ENCODE assay signal across 33 cellular contexts in the genomic region with DNA sequence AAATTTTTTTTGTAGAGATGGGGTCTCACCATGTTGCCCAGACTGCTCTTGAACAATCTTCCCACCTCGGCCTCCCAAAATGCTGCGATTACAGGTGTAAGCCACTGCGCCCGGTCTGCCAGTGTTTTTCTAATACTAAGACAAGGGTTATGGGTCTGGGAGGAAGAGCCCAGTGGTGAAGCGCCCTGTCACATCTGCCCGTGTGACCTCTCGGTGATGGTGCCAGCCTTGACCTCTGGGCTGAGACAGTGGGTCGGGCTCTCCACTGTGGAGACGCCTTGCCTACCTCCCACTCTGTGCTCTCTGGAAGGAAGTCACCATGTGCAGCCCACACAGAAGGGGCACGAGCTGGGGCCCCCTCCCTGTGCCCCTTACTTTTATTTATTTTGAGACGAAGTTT.
"Had no signal": no experiment of that assay in that cellular context is flagged by ENCODE, and none has a peak within 500 bp of the region (broad histone marks: within the 10 kb centered on the region; RNA-seq: fewer than 3 reads in every experiment).

No MANE protein-coding gene starts in this region.

- H3K27ac Mint-ChIP-seq: activated CD4-positive, alpha-beta memory T cell treated with anti-CD3 and anti-CD28 coated beads, Interleukin-2, amount 10 ng/mL, durations not matched to agents 7 days and 5 days; activated CD4-positive, alpha-beta T cell treated with anti-CD3 and anti-CD28 coated beads, Interleukin-2, amount 10 ng/mL, durations not matched to agents 7 days and 5 days; activated naive CD4-positive, alpha-beta T cell treated with anti-CD3 and anti-CD28 coated beads, Interleukin-2, amount 10 ng/mL, durations not matched to agents 7 days and 5 days; activated naive CD8-positive, alpha-beta T cell treated with anti-CD3 and anti-CD28 coated beads, Interleukin-2, amount 10 ng/mL, durations not matched to agents 7 days and 5 days; activated T-cell treated with anti-CD3 and anti-CD28 coated beads, Interleukin-2, amount 50 U/mL, for 24 hours; dendritic cell treated with granulocyte-macrophage colony-stimulating factor and Interleukin-4, amounts not matched to agents 40 ng/mL and 50 ng/mL, for 4 days; endodermal cell; memory B cell; stimulated activated memory B cell treated with anti-CD40 and anti-IgM and Interleukin-4, amounts not matched to agents 10 μg/mL and 1 μg/mL and 100 μg/mL, for 72 hours; stimulated activated naive CD8-positive, alpha-beta T cell treated with anti-CD3 and anti-CD28 coated beads, Interleukin-15, amount 100 ng/mL, for 72 hours; T-helper 17 cell; type B pancreatic cell had no signal

- ATAC-seq: esophagus mucosa; heart right ventricle; stimulated activated memory B cell treated with anti-CD40 and anti-IgM and Interleukin-4, amounts not matched to agents 10 μg/mL and 1 μg/mL and 100 μg/mL, for 72 hours; stimulated activated naive CD8-positive, alpha-beta T cell treated with anti-CD3 and anti-CD28 coated beads, Interleukin-15, amount 100 ng/mL, for 72 hours; T-helper 17 cell had no signal

- H3K4me1 Mint-ChIP-seq: activated naive CD8-positive, alpha-beta T cell treated with anti-CD3 and anti-CD28 coated beads, Interleukin-2, amount 10 ng/mL, durations not matched to agents 7 days and 5 days had no signal

- H3K9me3 ChIP-seq: ascending aorta, heart right ventricle, ovary, prostate gland, sigmoid colon, vagina had no signal

- H3K27ac ChIP-seq: ascending aorta, brain microvascular endothelial cell, ovary, prostate gland, sigmoid colon, vagina had no signal

- H3K36me3 ChIP-seq: ascending aorta, brain microvascular endothelial cell, ovary, prostate gland had no signal

- H3K4me3 ChIP-seq: ascending aorta, heart right ventricle, ovary, prostate gland, sigmoid colon, vagina had no signal

- H3K27me3 ChIP-seq: ovary had no signal

- H3K4me3 Mint-ChIP-seq: activated CD4-positive, alpha-beta memory T cell treated with anti-CD3 and anti-CD28 coated beads, Interleukin-2, amount 10 ng/mL, durations not matched to agents 7 days and 5 days; activated CD4-positive, alpha-beta T cell treated with anti-CD3 and anti-CD28 coated beads, Interleukin-2, amount 10 ng/mL, durations not matched to agents 7 days and 5 days; activated naive CD4-positive, alpha-beta T cell treated with anti-CD3 and anti-CD28 coated beads, Interleukin-2, amount 10 ng/mL, durations not matched to agents 7 days and 5 days; activated naive CD8-positive, alpha-beta T cell treated with anti-CD3 and anti-CD28 coated beads, Interleukin-2, amount 10 ng/mL, durations not matched to agents 7 days and 5 days; activated T-cell treated with anti-CD3 and anti-CD28 coated beads, Interleukin-2, amount 50 U/mL, for 24 hours; dendritic cell treated with granulocyte-macrophage colony-stimulating factor and Interleukin-4, amounts not matched to agents 40 ng/mL and 50 ng/mL, for 4 days; endodermal cell; memory B cell; nephron; stimulated activated memory B cell treated with anti-CD40 and anti-IgM and Interleukin-4, amounts not matched to agents 10 μg/mL and 1 μg/mL and 100 μg/mL, for 72 hours; stimulated activated naive CD8-positive, alpha-beta T cell treated with anti-CD3 and anti-CD28 coated beads, Interleukin-15, amount 100 ng/mL, for 72 hours; T-helper 17 cell; type B pancreatic cell had no signal

- H3K9me3 Mint-ChIP-seq: endodermal cell, nephron, type B pancreatic cell had no signal

- DNase-seq: activated CD4-positive, alpha-beta memory T cell treated with anti-CD3 and anti-CD28 coated beads, Interleukin-2, amount 10 ng/mL, durations not matched to agents 7 days and 5 days; activated CD4-positive, alpha-beta T cell treated with anti-CD3 and anti-CD28 coated beads for 1 hour; activated CD4-positive, alpha-beta T cell treated with anti-CD3 and anti-CD28 coated beads, Interleukin-2, amount 10 ng/mL, durations not matched to agents 7 days and 5 days; activated CD8-positive, alpha-beta memory T cell treated with anti-CD3 and anti-CD28 coated beads, Interleukin-2, amount 50 U/mL, for 48 hours; activated gamma-delta T cell; activated naive CD4-positive, alpha-beta T cell treated with anti-CD3 and anti-CD28 coated beads, Interleukin-2, amount 10 ng/mL, durations not matched to agents 7 days and 5 days; activated naive CD8-positive, alpha-beta T cell treated with anti-CD3 and anti-CD28 coated beads, Interleukin-2, amount 10 ng/mL, durations not matched to agents 7 days and 5 days; activated T-cell treated with anti-CD3 and anti-CD28 coated beads, Interleukin-2, amount 50 U/mL, for 24 hours; brain microvascular endothelial cell; caudate nucleus; endodermal cell; foreskin fibroblast; heart right ventricle; retina; sigmoid colon; small intestine; stimulated activated CD4-positive, alpha-beta T cell treated with anti-CD3 and anti-CD28 coated beads, Interleukin-1b, Interleukin-23, amount 100 ng/mL, for 48 hours; stimulated activated CD4-positive, alpha-beta T cell treated with anti-CD3 and anti-CD28 coated beads, Interleukin-4, amount 100 ng/mL, for 4 hours; stimulated activated CD8-positive, alpha-beta memory T cell treated with anti-CD3 and anti-CD28 coated beads, Interleukin-4, amount 100 ng/mL, for 48 hours; stimulated activated naive CD8-positive, alpha-beta T cell treated with anti-CD3 and anti-CD28 coated beads, Interleukin-15, amount 100 ng/mL, for 72 hours; substantia nigra; T-helper 17 cell; T1000 had no signal

- H3K36me3 Mint-ChIP-seq: activated naive CD4-positive, alpha-beta T cell treated with anti-CD3 and anti-CD28 coated beads, Interleukin-2, amount 10 ng/mL, durations not matched to agents 7 days and 5 days; activated naive CD8-positive, alpha-beta T cell treated with anti-CD3 and anti-CD28 coated beads, Interleukin-2, amount 10 ng/mL, durations not matched to agents 7 days and 5 days; stimulated activated memory B cell treated with anti-CD40 and anti-IgM and Interleukin-4, amounts not matched to agents 10 μg/mL and 1 μg/mL and 100 μg/mL, for 72 hours; type B pancreatic cell had no signal
